In genomic region chr6:147001621-147002020, GRCh38 we compare ENCODE assay signal across 34 cellular contexts.
DNase-seq lines count a peak whose midpoint lies in the region; TF ChIP-seq lines count a peak whose summit lies in the region.
"Had no signal": no experiment of that assay in that cellular context is flagged by ENCODE, and none has a peak within 500 bp of the region (broad histone marks: within the 10 kb centered on the region; RNA-seq: fewer than 3 reads in every experiment).

No MANE protein-coding gene starts in this region.

- H3K18ac ChIP-seq in mesendoderm (ENCODE audit: low read length), result no peak overlapping the region

- H3K4me2 ChIP-seq in GM23248 (ENCODE audit: unreplicated experiment), result peak overlapping the region; percentile 59
- H3K4me2 ChIP-seq in mesendoderm (ENCODE audit: low read length), result no peak overlapping the region
- H3K4me2 ChIP-seq: KMS-11 had no signal

- H3K4me1 Mint-ChIP-seq in osteocyte (ENCODE audit: unreplicated experiment), result peaks cover 43% of the 10 kb centered on the region
- no peaks in the 10 kb centered on the region for H3K4me1 Mint-ChIP-seq in activated T-cell treated with anti-CD3 and anti-CD28 coated beads, Interleukin-2, amount 50 U/mL, for 24 hours (ENCODE audit: low read depth)
- H3K4me1 Mint-ChIP-seq: naive thymus-derived CD8-positive, alpha-beta T cell; stimulated activated effector memory CD8-positive, alpha-beta T cell treated with anti-CD3 and anti-CD28 coated beads, Interleukin-12 subunit alpha, Interleukin-12 subunit beta, amount 100 ng/mL, for 72 hours had no signal

- peaks cover 4% of the 10 kb centered on the region for H3K9me3 Mint-ChIP-seq in osteocyte (ENCODE audit: unreplicated experiment)
- no peaks in the 10 kb centered on the region for H3K9me3 Mint-ChIP-seq in activated T-cell treated with anti-CD3 and anti-CD28 coated beads, Interleukin-2, amount 50 U/mL, for 24 hours
- H3K9me3 Mint-ChIP-seq: activated naive CD4-positive, alpha-beta T cell treated with anti-CD3 and anti-CD28 coated beads for 36 hours; stimulated activated effector memory CD8-positive, alpha-beta T cell treated with anti-CD3 and anti-CD28 coated beads, Interleukin-12 subunit alpha, Interleukin-12 subunit beta, amount 100 ng/mL, for 72 hours; type B pancreatic cell had no signal

- no peaks in the 10 kb centered on the region for H4K20me1 ChIP-seq in GM23248 (ENCODE audit: insufficient read depth)

- H3K36me3 ChIP-seq in GM23248 (ENCODE audit: low read depth) (no peaks in the 10 kb centered on the region), mesendoderm (ENCODE audit: control insufficient read depth, insufficient read depth, low read length) (no peaks in the 10 kb centered on the region)
- H3K36me3 ChIP-seq: heart left ventricle had no signal

- H3K79me2 ChIP-seq in GM23248 (ENCODE audit: insufficient read depth), result no peaks in the 10 kb centered on the region
- no peaks in the 10 kb centered on the region for H3K79me2 ChIP-seq in mesendoderm (ENCODE audit: control insufficient read depth, insufficient read depth, low read length)

- in situ Hi-C loops in GM23248 (cut with MboI), result no loop called here

- peak overlapping the region; percentile 91 for H3K27ac Mint-ChIP-seq in osteocyte (ENCODE audit: unreplicated experiment)
- H3K27ac Mint-ChIP-seq in activated T-cell treated with anti-CD3 and anti-CD28 coated beads, Interleukin-2, amount 50 U/mL, for 24 hours, result no peak overlapping the region
- H3K27ac Mint-ChIP-seq: activated naive CD4-positive, alpha-beta T cell treated with anti-CD3 and anti-CD28 coated beads for 36 hours; activated T-helper 1 cell treated with anti-CD3 and anti-CD28 coated beads, Interleukin-12 subunit alpha, Interleukin-12 subunit beta, Interleukin-2, Interleukin-4 antibody, amounts not matched to agents 30 ng/mL and 10 ng/mL and 1 ng/mL, durations not matched to agents 14 hours and 24 hours and 36 hours; naive thymus-derived CD8-positive, alpha-beta T cell; stimulated activated effector memory CD8-positive, alpha-beta T cell treated with anti-CD3 and anti-CD28 coated beads, Interleukin-12 subunit alpha, Interleukin-12 subunit beta, amount 100 ng/mL, for 72 hours; type B pancreatic cell had no signal

- H3K9ac ChIP-seq in GM23248, result no peak overlapping the region
- no peak overlapping the region for H3K9ac ChIP-seq in mesendoderm (ENCODE audit: low read length)
- H3K9ac ChIP-seq: KMS-11, SK-N-SH had no signal

- peak overlapping the region; percentile 58 for H3K4me3 Mint-ChIP-seq in osteocyte (ENCODE audit: unreplicated experiment)
- H3K4me3 Mint-ChIP-seq in activated T-cell treated with anti-CD3 and anti-CD28 coated beads, Interleukin-2, amount 50 U/mL, for 24 hours, result no peak overlapping the region
- H3K4me3 Mint-ChIP-seq: activated naive CD4-positive, alpha-beta T cell treated with anti-CD3 and anti-CD28 coated beads for 36 hours; activated T-helper 1 cell treated with anti-CD3 and anti-CD28 coated beads, Interleukin-12 subunit alpha, Interleukin-12 subunit beta, Interleukin-2, Interleukin-4 antibody, amounts not matched to agents 30 ng/mL and 10 ng/mL and 1 ng/mL, durations not matched to agents 14 hours and 24 hours and 36 hours; CD14-positive monocyte; naive thymus-derived CD8-positive, alpha-beta T cell; stimulated activated effector memory CD8-positive, alpha-beta T cell treated with anti-CD3 and anti-CD28 coated beads, Interleukin-12 subunit alpha, Interleukin-12 subunit beta, amount 100 ng/mL, for 72 hours; type B pancreatic cell had no signal

- H3K56ac ChIP-seq in mesendoderm (ENCODE audit: low read length), result no peak overlapping the region

- no peaks in the 10 kb centered on the region for H3K36me3 Mint-ChIP-seq in osteocyte (ENCODE audit: unreplicated experiment)
- no peaks in the 10 kb centered on the region for H3K36me3 Mint-ChIP-seq in activated T-cell treated with anti-CD3 and anti-CD28 coated beads, Interleukin-2, amount 50 U/mL, for 24 hours (ENCODE audit: low read depth)
- H3K36me3 Mint-ChIP-seq: CD14-positive monocyte; stimulated activated effector memory CD8-positive, alpha-beta T cell treated with anti-CD3 and anti-CD28 coated beads, Interleukin-12 subunit alpha, Interleukin-12 subunit beta, amount 100 ng/mL, for 72 hours; type B pancreatic cell had no signal

- peak overlapping the region; percentile 59; the same call in 1 of the 2 replicates for H2AFZ ChIP-seq in GM23248

- no peak for TF ChIP-seq CTCF in osteocyte (IDR thresholded peaks at IDR 0.05)

- no peak overlapping the region for H4K5ac ChIP-seq in mesendoderm (ENCODE audit: low read length)

- H2BK5ac ChIP-seq in mesendoderm (ENCODE audit: low read length), result no peak overlapping the region

- H4K8ac ChIP-seq in mesendoderm (ENCODE audit: low read depth, low read length), result no peak overlapping the region

- no peak overlapping the region for H2AK5ac ChIP-seq in mesendoderm (ENCODE audit: low read length)

- H3K27ac ChIP-seq in GM23248 (0 out of 2 replicates have a peak overlapping the region, but pooled peaks have one; percentile 1), mesendoderm (ENCODE audit: low read depth, low read length) (no peak overlapping the region)
- H3K27ac ChIP-seq: coronary artery, KMS-11 had no signal

- H3F3A ChIP-seq in GM23248 (ENCODE audit: insufficient read depth), result peaks cover 19% of the 10 kb centered on the region; the same call in 1 of the 2 replicates

- no peak overlapping the region for H2BK15ac ChIP-seq in mesendoderm (replicated peaks; ENCODE audit: low read depth)

- H3K9me3 ChIP-seq in GM23248 (ENCODE audit: low read depth), result no peaks in the 10 kb centered on the region
- H3K9me3 ChIP-seq: Caco-2, heart left ventricle, SK-N-SH had no signal

- DNase-seq in GM23248 (peak; percentile 53), amniotic epithelial cell (ENCODE audit: low read depth) (peak; percentile 27), fibroblast of gingiva (ENCODE audit: low read depth) (peak; percentile 65), osteocyte (ENCODE audit: extremely low spot score, unreplicated experiment) (no peak), mesendoderm (no peak)
- DNase-seq in stimulated activated naive CD4-positive, alpha-beta T cell (lab: John Stamatoyannopoulos, UW), result no peak
- no peak for DNase-seq in activated T-cell treated with anti-CD3 and anti-CD28 coated beads, Interleukin-2, amount 50 U/mL, for 48 hours
- no peak for DNase-seq in activated T-cell treated with anti-CD3 and anti-CD28 coated beads, Interleukin-2, amount 50 U/mL, for 24 hours
- DNase-seq: activated CD4-positive, alpha-beta T cell treated with anti-CD3 and anti-CD28 coated beads, Interleukin-2, amount 50 U/mL, for 48 hours; activated CD4-positive, CD25-positive, alpha-beta regulatory T cell treated with anti-CD3 and anti-CD28 coated beads, Interleukin-2, amount 50 U/mL, for 72 hours; activated naive CD4-positive, alpha-beta T cell treated with anti-CD3 and anti-CD28 coated beads for 36 hours; amniotic stem cell; Caco-2; effector CD8-positive, alpha-beta T cell; GDM1; GOT3; heart left ventricle; left ventricle myocardium superior; MV-4-11; naive thymus-derived CD8-positive, alpha-beta T cell; NCI-H1436; NCI-H2081; NCI-H2227 treated with DMSO at 0.1 percent for 48 hours; NCI-H526; NK-92 treated with Interleukin-12 subunit alpha and Interleukin-12 subunit beta, amount 100 ng/mL, for 24 hours; nucleus accumbens; SK-N-SH; T-helper 2 cell had no signal

- H3K4me3 ChIP-seq in GM23248 (no peak overlapping the region), mesendoderm (ENCODE audit: low read length) (no peak overlapping the region)
- H3K4me3 ChIP-seq: coronary artery, heart left ventricle had no signal

- no peaks in the 10 kb centered on the region for H3K9me2 ChIP-seq in GM23248 (ENCODE audit: insufficient read depth)
- H3K9me2 ChIP-seq: SK-N-SH had no signal

- H3K4ac ChIP-seq in mesendoderm (ENCODE audit: low read depth, low read length), result no peak overlapping the region

- no peaks in the 10 kb centered on the region for H3K27me3 Mint-ChIP-seq in osteocyte (ENCODE audit: unreplicated experiment)
- no peaks in the 10 kb centered on the region for H3K27me3 Mint-ChIP-seq in activated T-cell treated with anti-CD3 and anti-CD28 coated beads, Interleukin-2, amount 50 U/mL, for 24 hours
- H3K27me3 Mint-ChIP-seq: type B pancreatic cell had no signal

- H3K4me1 ChIP-seq in GM23248 (ENCODE audit: insufficient read depth), result peaks cover 27% of the 10 kb centered on the region
- no peaks in the 10 kb centered on the region for H3K4me1 ChIP-seq in mesendoderm (ENCODE audit: control insufficient read depth, low read depth, low read length)
- H3K4me1 ChIP-seq: Caco-2 had no signal

- no peaks in the 10 kb centered on the region for H3K79me1 ChIP-seq in mesendoderm (ENCODE audit: low read length)

- H2BK120ac ChIP-seq in mesendoderm (ENCODE audit: low read depth, low read length), result no peak overlapping the region

- H3K27me3 ChIP-seq in GM23248 (replicated peaks; ENCODE audit: insufficient read depth) (no peaks in the 10 kb centered on the region), mesendoderm (ENCODE audit: insufficient read depth, low read length, poor library complexity) (no peaks in the 10 kb centered on the region)
- H3K27me3 ChIP-seq: heart left ventricle had no signal

- WGBS in GM23248 (ENCODE audit: low coverage in 1 of 2, low lambda C conversion rate in 2 of 2, missing lambda C conversion rate in 2 of 2), 2 experiments, result 35 to 38% methylated on average over 1 of the region's 1 CpG
- WGBS in mesendoderm (ENCODE audit: extremely low coverage, insufficient coverage, low lambda C conversion rate), result no CpG with 5 or more reads among the region's 1 CpG

- H3K23ac ChIP-seq in mesendoderm (ENCODE audit: low read length), result no peak overlapping the region

Comparison
In these comparisons a context has a peak if more than half of its experiments do, and no peak if none do; other contexts are left out.
1. DNase-seq: peak in GM23248 (single experiment), amniotic epithelial cell (single experiment) and fibroblast of gingiva (single experiment); none in osteocyte (single experiment), stimulated activated naive CD4-positive, alpha-beta T cell (0 of 6), mesendoderm (single experiment), activated T-cell treated with anti-CD3 and anti-CD28 coated beads, Interleukin-2, amount 50 U/mL, for 48 hours (0 of 2) and activated T-cell treated with anti-CD3 and anti-CD28 coated beads, Interleukin-2, amount 50 U/mL, for 24 hours (single experiment).